8 cellular contexts compared by ENCODE assay signal in genomic region chr9:99222416-99223280, GRCh38. TPM values are rescaled to one million over a fixed set of nuclear protein-coding genes. Genes with fewer than 3 reads are reported as not detected.
DNase-seq lines count a peak whose midpoint lies in the region; ATAC-seq and TF ChIP-seq lines count a peak whose summit lies in the region.

No MANE protein-coding gene starts in this region.

- H3K79me2 ChIP-seq in PC-3 (ENCODE audit: low read length), result peaks cover 84% of the 10 kb centered on the region

- peak overlapping the region; percentile 82 for H3K27ac ChIP-seq in PC-3 (ENCODE audit: low read length)
- peak overlapping the region; percentile 91 to 95 for H3K27ac ChIP-seq in esophagus (ENCODE audit: low read depth in 2 of 2, low read length in 1 of 2)

- H3K4me2 ChIP-seq in PC-3 (ENCODE audit: low read length), result peak overlapping the region; percentile 95

- no peaks in the 10 kb centered on the region for H3F3A ChIP-seq in PC-3 (ENCODE audit: low read length, unreplicated experiment)

- CTCF ChIA-PET in PC-3 (lab: Charles Lee), result interaction anchor here (0.6 kb wide), 1 partner anchor 80 kb away, joined by 3 read pairs; no protein-coding TSS in a partner anchor

- peak overlapping the region; percentile 77 for H2AFZ ChIP-seq in PC-3 (ENCODE audit: low read length)
- peak overlapping the region; percentile 56 for H2AFZ ChIP-seq in neuron (ENCODE audit: low read depth, low read length)

- peak overlapping the region; percentile 98 for H3K9ac ChIP-seq in PC-3 (ENCODE audit: low read length)

- H3K9me3 ChIP-seq in PC-3 (ENCODE audit: low read length) (no peaks in the 10 kb centered on the region), esophagus (ENCODE audit: control insufficient read depth in 2 of 2, insufficient read depth in 1 of 2, low read depth in 1 of 2, low read length in 1 of 2) (no peaks in the 10 kb centered on the region), neuron (ENCODE audit: low read length) (no peaks in the 10 kb centered on the region)

- POLR2A ChIA-PET in PC-3 (lab: Charles Lee; ENCODE audit: unreplicated experiment), result no interaction called here

- H3K27me3 ChIP-seq in H7 (ENCODE audit: control insufficient read depth, insufficient read depth, low read length) (no peaks in the 10 kb centered on the region), PC-3 (ENCODE audit: low read length) (no peaks in the 10 kb centered on the region), esophagus (ENCODE audit: control insufficient read depth in 1 of 2, insufficient read depth in 2 of 2, low read length in 2 of 2) (no peaks in the 10 kb centered on the region), neuron (ENCODE audit: insufficient read depth, low read length) (no peaks in the 10 kb centered on the region)

- peak; percentile 32 for ATAC-seq in PC-3

- peaks cover 18% of the 10 kb centered on the region for H4K20me1 ChIP-seq in PC-3 (ENCODE audit: low read length)

- H3K4me3 ChIP-seq in GM12865 (ENCODE audit: low read depth, low read length), result peak overlapping the region; percentile 65
- peak overlapping the region; percentile 98 for H3K4me3 ChIP-seq in H7 (ENCODE audit: insufficient read depth, low read depth, low read length)
- peak overlapping the region; percentile 94 for H3K4me3 ChIP-seq in PC-3 (ENCODE audit: low read length)
- peak overlapping the region; percentile 99 to 100 for H3K4me3 ChIP-seq in esophagus (ENCODE audit: low read depth in 1 of 2, low read length in 2 of 2)
- H3K4me3 ChIP-seq in neuron (ENCODE audit: low read length), result peak overlapping the region; percentile 92

- 7 to 8% methylated on average over 30 of the region's 30 CpGs for WGBS in esophagus, 2 donors

- TSS peak; percentile 64 for BruUV-seq in PC-3 (replicated peaks; lab: Mats Ljungman, UMichigan)

- DNase-seq in GM12865 (ENCODE audit: low read depth), result no peak
- no peak for DNase-seq in H7
- no peak for DNase-seq in PC-3
- DNase-seq in HT-29 (ENCODE audit: low spot score), result no peak
- DNase-seq in foreskin melanocyte, result no peak
- DNase-seq in NCI-H1694 treated with DMSO at 0.1 percent for 48 hours (lab: John Stamatoyannopoulos, UW), result no peak

- peaks cover 11% of the 10 kb centered on the region; the same call in 1 of the 2 replicates for H3K4me1 ChIP-seq in PC-3 (ENCODE audit: insufficient read depth, low read length)
- H3K4me1 ChIP-seq in esophagus (ENCODE audit: control insufficient read depth in 2 of 2, insufficient read depth in 2 of 2, low read length in 1 of 2), result no peaks in the 10 kb centered on the region
- H3K4me1 ChIP-seq in neuron (ENCODE audit: insufficient read depth, low read length), result peaks cover 29% of the 10 kb centered on the region

- H3K36me3 ChIP-seq in H7 (replicated peaks; ENCODE audit: control insufficient read depth, insufficient read depth, low read length) (peaks cover 10% of the 10 kb centered on the region), PC-3 (ENCODE audit: low read depth, low read length) (peaks cover 26% of the 10 kb centered on the region), esophagus (ENCODE audit: control insufficient read depth in 2 of 2, insufficient read depth in 2 of 2, low read length in 1 of 2) (peaks cover 3 to 11% of the 10 kb centered on the region in 2 donors), neuron (ENCODE audit: insufficient read depth, low read length) (peaks cover 40% of the 10 kb centered on the region)

- intact Hi-C loops in PC-3 (cut with micrococcal nuclease), result loop anchor here (5.0 kb wide), 1 partner anchor 600 kb away; the partner anchor contains the start of gene NR4A3

- TF ChIP-seq CTCF in GM12865 (IDR thresholded peaks at IDR 0.05; ENCODE audit: insufficient read depth, low read depth, low read length, missing control alignments) (no peak), PC-3 (conservative IDR thresholded peaks at IDR 0.05; ENCODE audit: low read depth, low read length) (no peak)

- no peaks in the 10 kb centered on the region for H3K9me2 ChIP-seq in PC-3 (replicated peaks; ENCODE audit: low read length)

RNA-seq across cellular contexts. Expression of gene SEC61B, which starts 0.6 kb away (rescaled TPM):
- total RNA-seq in H7 (2014; rRNA removed; shearing (Covaris generic)), result 115 and 150 TPM in 2 replicates
- total RNA-seq in PC-3 (2014; rRNA removed), result 91.3 and 107 TPM in 2 replicates
- polyA plus RNA-seq in esophagus, result 100 to 1,000 TPM; 141 to 181 TPM
- 116 and 125 TPM in 2 replicates for total RNA-seq in HT-29 (2014; rRNA removed; shearing (Covaris generic))

RNA-seq across cellular contexts. Expression of gene ALG2, which starts 0.9 kb away (rescaled TPM):
- total RNA-seq in H7 (2014; rRNA removed; shearing (Covaris generic)), result 32.6 and 35.2 TPM in 2 replicates
- 32.9 and 33.2 TPM in 2 replicates for total RNA-seq in PC-3 (2014; rRNA removed)
- 10 to 100 TPM; 11.8 to 15.6 TPM for polyA plus RNA-seq in esophagus
- total RNA-seq in HT-29 (2014; rRNA removed; shearing (Covaris generic)), result 41.3 and 43.0 TPM in 2 replicates
